ENCODE assay signal across 8 cellular contexts in the genomic region with DNA sequence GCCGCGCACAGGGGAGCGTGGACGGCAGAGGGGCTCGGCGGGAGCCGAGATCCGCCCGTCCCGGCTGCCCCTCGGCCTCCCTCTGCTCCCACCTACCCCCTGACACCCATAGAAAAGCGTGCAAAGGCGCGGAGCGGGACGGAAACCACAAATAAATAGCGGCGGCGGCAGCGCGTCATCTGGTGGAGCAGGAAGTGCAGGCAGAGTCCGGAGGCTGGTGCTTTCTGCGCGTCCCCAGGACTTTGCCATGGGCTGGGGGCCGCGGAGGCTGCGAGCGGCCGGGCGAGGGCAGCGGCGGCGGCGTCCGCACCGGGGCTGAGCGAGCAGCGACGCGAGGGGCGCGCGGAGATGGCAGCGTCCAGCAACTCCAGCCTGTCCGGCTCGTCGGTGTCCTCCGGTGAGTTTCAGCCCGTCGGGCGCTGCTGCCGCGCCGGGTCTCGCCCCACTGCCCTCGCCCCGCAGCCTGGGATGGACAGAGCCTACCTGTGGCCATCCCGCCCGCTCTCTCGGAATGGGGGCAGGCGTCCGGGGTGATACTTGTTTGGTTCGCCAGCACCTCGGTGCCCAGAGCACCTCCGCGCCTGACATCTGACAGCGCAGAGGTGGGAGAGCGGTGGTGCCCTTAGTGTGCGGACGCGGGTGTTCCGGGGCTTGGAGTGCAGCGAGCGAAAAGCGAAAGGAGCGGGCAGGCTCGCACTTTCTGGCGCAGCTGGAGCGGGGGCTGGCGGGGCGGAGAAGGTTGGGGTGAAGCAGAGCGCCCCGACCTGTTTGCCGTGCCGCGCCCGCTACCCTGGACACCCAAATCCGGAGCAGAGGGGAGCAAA. TPM values are rescaled to one million over a fixed set of nuclear protein-coding genes. Genes with fewer than 3 reads are reported as not detected.
DNase-seq lines count a peak whose midpoint lies in the region; ATAC-seq and TF ChIP-seq lines count a peak whose summit lies in the region.

A gene (plus strand): TSS at position 182 of the 824 bp plus-strand sequence.

- H3K36me3 ChIP-seq in CD4-positive, alpha-beta memory T cell (ENCODE audit: insufficient read depth, low read length), result no peaks in the 10 kb centered on the region
- H3K36me3 ChIP-seq in PC-3 (ENCODE audit: low read depth, low read length) (no peaks in the 10 kb centered on the region), upper lobe of left lung (no peaks in the 10 kb centered on the region)

- intact Hi-C loops in CD4-positive, alpha-beta memory T cell (cut with micrococcal nuclease), result loop anchor here (2.0 kb wide), 1 partner anchor 142 kb away; no protein-coding TSS in a partner anchor
- intact Hi-C loops in PC-3 (cut with micrococcal nuclease) (loop anchor here (10.0 kb wide), 1 partner anchor 410 kb away; no protein-coding TSS in a partner anchor), Right ventricle myocardium superior (cut with DNase I) (loop anchor here (5.0 to 10.0 kb wide), 2 partner anchors 150 to 212 kb away; no protein-coding TSS in a partner anchor)

- H3F3A ChIP-seq in PC-3 (ENCODE audit: low read length, unreplicated experiment), result no peaks in the 10 kb centered on the region

- TF ChIP-seq POLR2A in upper lobe of left lung (IDR thresholded peaks at IDR 0.05), result peak in 1 of 4 donors; percentile 57

- H3K9me3 Mint-ChIP-seq in CD4-positive, alpha-beta memory T cell, result peaks cover 0 to 3% (median 0%) of the 10 kb centered on the region in 8 donors
- no peaks in the 10 kb centered on the region for H3K9me3 Mint-ChIP-seq in activated naive CD4-positive, alpha-beta T cell treated with anti-CD3 and anti-CD28 coated beads, Interleukin-2, amount 10 ng/mL, durations not matched to agents 7 days and 5 days

- CTCF ChIA-PET in CD4-positive, alpha-beta memory T cell (lab: Charles Lee; ENCODE audit: partially characterized antibody), result interaction anchor here (0.8 kb wide), 1 partner anchor 214 kb away, joined by 3 read pairs; no protein-coding TSS in a partner anchor
- CTCF ChIA-PET in PC-3 (lab: Charles Lee), result interaction anchor here (0.6 kb wide), 1 partner anchor 607 kb away, joined by 4 read pairs; no protein-coding TSS in a partner anchor
- CTCF ChIA-PET in activated naive CD4-positive, alpha-beta T cell treated with anti-CD3 and anti-CD28 coated beads, Interleukin-2, amount 10 ng/mL, durations not matched to agents 7 days and 5 days (lab: Charles Lee), result interaction anchor here (1.0 kb wide), 2 partner anchors 268 to 272 kb away, joined by 4 to 5 read pairs; no protein-coding TSS in a partner anchor

- peak within 1 kb of the TSS; percentile 93 for H2AFZ ChIP-seq in PC-3 (ENCODE audit: low read length)

- POLR2A ChIA-PET in CD4-positive, alpha-beta memory T cell (lab: Charles Lee; ENCODE audit: partially characterized antibody), result interaction anchor here (0.7 to 0.9 kb wide), 2 partner anchors 34 to 50 kb away, joined by 3 read pairs; no protein-coding TSS in a partner anchor
- POLR2A ChIA-PET in PC-3 (lab: Charles Lee; ENCODE audit: unreplicated experiment), result no interaction called here

- no peak for TF ChIP-seq EP300 in upper lobe of left lung (IDR thresholded peaks at IDR 0.05)

- H3K4me1 ChIP-seq in CD4-positive, alpha-beta memory T cell (ENCODE audit: insufficient read depth, low read length), result peaks cover 16% of the 10 kb centered on the region
- peaks cover 15% of the 10 kb centered on the region for H3K4me1 ChIP-seq in PC-3 (ENCODE audit: insufficient read depth, low read length)
- H3K4me1 ChIP-seq in upper lobe of left lung, result peaks cover 13 to 27% (median 19%) of the 10 kb centered on the region in 4 donors

- H3K27ac Mint-ChIP-seq in CD4-positive, alpha-beta memory T cell, result peak within 1 kb of the TSS; percentile 37 to 96 (median 88)
- peak within 1 kb of the TSS; percentile 58 for H3K27ac Mint-ChIP-seq in activated naive CD4-positive, alpha-beta T cell treated with anti-CD3 and anti-CD28 coated beads, Interleukin-2, amount 10 ng/mL, durations not matched to agents 7 days and 5 days

- peak within 1 kb of the TSS; percentile 83 to 97 (median 90) for H3K4me3 Mint-ChIP-seq in CD4-positive, alpha-beta memory T cell
- H3K4me3 Mint-ChIP-seq in activated naive CD4-positive, alpha-beta T cell treated with anti-CD3 and anti-CD28 coated beads, Interleukin-2, amount 10 ng/mL, durations not matched to agents 7 days and 5 days, result peak within 1 kb of the TSS; percentile 78

- peaks cover 0 to 4% of the 10 kb centered on the region in 2 donors for H3K36me3 Mint-ChIP-seq in CD4-positive, alpha-beta memory T cell
- no peaks in the 10 kb centered on the region for H3K36me3 Mint-ChIP-seq in activated naive CD4-positive, alpha-beta T cell treated with anti-CD3 and anti-CD28 coated beads, Interleukin-2, amount 10 ng/mL, durations not matched to agents 7 days and 5 days

- no peaks in the 10 kb centered on the region for H3K27me3 ChIP-seq in CD4-positive, alpha-beta memory T cell (ENCODE audit: insufficient read depth, low read length)
- no peaks in the 10 kb centered on the region for H3K27me3 ChIP-seq in PC-3 (ENCODE audit: low read length)
- H3K27me3 ChIP-seq in upper lobe of left lung, result peaks cover 0 to 4% (median 0%) of the 10 kb centered on the region in 4 donors

- peaks cover 9 to 15% of the 10 kb centered on the region in 2 donors for H3K27me3 Mint-ChIP-seq in CD4-positive, alpha-beta memory T cell
- peaks cover 79% of the 10 kb centered on the region for H3K27me3 Mint-ChIP-seq in activated naive CD4-positive, alpha-beta T cell treated with anti-CD3 and anti-CD28 coated beads, Interleukin-2, amount 10 ng/mL, durations not matched to agents 7 days and 5 days

- 1 to 3% methylated on average over 5 to 47 of the region's 88 CpGs for WGBS in upper lobe of left lung, 2 donors

- H4K20me1 ChIP-seq in PC-3 (ENCODE audit: low read length), result no peaks in the 10 kb centered on the region

- no peaks in the 10 kb centered on the region for H3K9me3 ChIP-seq in CD4-positive, alpha-beta memory T cell (ENCODE audit: control insufficient read depth in 1 of 2, low read length in 2 of 2)
- H3K9me3 ChIP-seq in PC-3 (ENCODE audit: low read length) (no peaks in the 10 kb centered on the region), upper lobe of left lung (no peaks in the 10 kb centered on the region)

- H3K9ac ChIP-seq in PC-3 (ENCODE audit: low read length), result peak within 1 kb of the TSS; percentile 47

- no peaks in the 10 kb centered on the region for H3K79me2 ChIP-seq in PC-3 (ENCODE audit: low read length)

- H3K9me2 ChIP-seq in PC-3 (replicated peaks; ENCODE audit: low read length), result no peaks in the 10 kb centered on the region

- peak; percentile 56 for ATAC-seq in HG03354 (IDR thresholded peaks at IDR 0.05; ENCODE audit: poor library complexity, severe bottlenecking, unreplicated experiment)
- peak; percentile 55 for ATAC-seq in PC-3
- ATAC-seq in Right ventricle myocardium superior (ENCODE audit: poor library complexity), result peak; percentile 76
- peak; percentile 73 to 89 for ATAC-seq in upper lobe of left lung (ENCODE audit: low FRiP score in 2 of 2)
- no peak for ATAC-seq in HG02973 (IDR thresholded peaks at IDR 0.05; ENCODE audit: unreplicated experiment)

- H3K4me3 ChIP-seq in CD4-positive, alpha-beta memory T cell (ENCODE audit: low read length in 2 of 2), result peak within 1 kb of the TSS; percentile 24 to 54
- H3K4me3 ChIP-seq in PC-3 (ENCODE audit: low read length), result peak within 1 kb of the TSS; percentile 93
- peak within 1 kb of the TSS; percentile 49 to 83 (median 66) for H3K4me3 ChIP-seq in upper lobe of left lung

- DNase-seq in CD4-positive, alpha-beta memory T cell, result peak; percentile 37 to 71 (median 48)
- DNase-seq in PC-3, result peak; percentile 47
- DNase-seq in activated naive CD4-positive, alpha-beta T cell treated with anti-CD3 and anti-CD28 coated beads, Interleukin-2, amount 10 ng/mL, durations not matched to agents 7 days and 5 days, result peak; percentile 72
- DNase-seq in Right ventricle myocardium superior, result peak; percentile 73
- no peak for DNase-seq in occipital lobe (lab: John Stamatoyannopoulos, UW)
- DNase-seq in upper lobe of left lung, result peak; percentile 54 to 90

- H3K4me2 ChIP-seq in PC-3 (ENCODE audit: low read length), result peak within 1 kb of the TSS; percentile 92

- no TSS peak for BruUV-seq in PC-3 (replicated peaks; lab: Mats Ljungman, UMichigan)

- 0 out of 2 replicates have a peak, but pooled peaks have one; percentile 17 for TF ChIP-seq CTCF in PC-3 (conservative IDR thresholded peaks at IDR 0.05; ENCODE audit: low read depth, low read length)
- TF ChIP-seq CTCF in upper lobe of left lung (IDR thresholded peaks at IDR 0.05), result peak in 1 of 6 experiments; percentile 16

- no peak within 1 kb of the TSS for H3K27ac ChIP-seq in CD4-positive, alpha-beta memory T cell (ENCODE audit: low read depth, low read length)
- H3K27ac ChIP-seq in PC-3 (ENCODE audit: low read length) (no peak within 1 kb of the TSS), upper lobe of left lung (peak within 1 kb of the TSS in 3 of 4 donors; percentile 20 to 64 (median 61))

- peaks cover 11 to 35% (median 20%) of the 10 kb centered on the region in 4 donors for H3K4me1 Mint-ChIP-seq in CD4-positive, alpha-beta memory T cell
- H3K4me1 Mint-ChIP-seq in activated naive CD4-positive, alpha-beta T cell treated with anti-CD3 and anti-CD28 coated beads, Interleukin-2, amount 10 ng/mL, durations not matched to agents 7 days and 5 days, result peaks cover 32% of the 10 kb centered on the region

RNA-seq across cellular contexts. Expression of the gene that starts here (rescaled TPM):
- 1 to 10 TPM; 4.9 to 7.6 TPM for total RNA-seq in CD4-positive, alpha-beta memory T cell
- 1 to 10 TPM; 1.8 to 2.1 TPM for polyA plus RNA-seq in CD4-positive, alpha-beta memory T cell
- total RNA-seq in PC-3 (2014; rRNA removed), result 3.1 and 7.7 TPM in 2 replicates
- 17.7 TPM for total RNA-seq in Right ventricle myocardium superior
- 76.3 TPM for total RNA-seq in occipital lobe
- 10 to 100 TPM in 4 of 6 donors, 1 to 10 TPM in 2; 6.2 to 13.7 (median 11.2) TPM for total RNA-seq in upper lobe of left lung

Comparison
In these comparisons a context has a peak if more than half of its experiments do, and no peak if none do; other contexts are left out.
1. H3K27ac ChIP-seq: peak in upper lobe of left lung (3 of 4); none in CD4-positive, alpha-beta memory T cell (single experiment) and PC-3 (single experiment).
2. H3K4me3 ChIP-seq: peak in every context shown above with its lines; median percentile 93 in PC-3; 66 in upper lobe of left lung; 39 in CD4-positive, alpha-beta memory T cell.